In the genomic region with DNA sequence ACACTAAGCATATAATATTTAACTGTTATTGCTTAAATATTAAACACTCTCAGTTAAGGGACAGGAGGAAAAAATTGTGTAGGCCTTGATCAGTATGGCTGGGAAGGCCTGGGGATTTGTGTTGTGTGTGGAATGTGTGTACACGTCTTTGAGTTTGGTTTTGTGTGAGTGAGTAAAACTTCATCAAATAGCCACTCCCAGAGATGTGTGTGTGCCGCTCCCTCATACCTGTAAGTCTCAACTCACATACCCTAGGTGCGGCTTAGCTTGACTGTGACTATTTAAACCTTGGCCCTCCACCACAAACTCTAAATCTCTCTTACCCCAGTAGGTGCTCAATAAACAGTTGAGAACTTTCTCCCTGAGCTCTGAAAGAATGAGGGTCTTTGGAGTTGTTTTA, we compare ENCODE assay signal across 32 cellular contexts.
"Had no signal": no experiment of that assay in that cellular context is flagged by ENCODE, and none has a peak within 500 bp of the region (broad histone marks: within the 10 kb centered on the region; RNA-seq: fewer than 3 reads in every experiment).

No MANE protein-coding gene starts in this region.

- H3K4me3 ChIP-seq: adrenal gland, body of pancreas, breast epithelium, cardiac muscle cell had no signal

- H3K27ac ChIP-seq: adrenal gland, brain microvascular endothelial cell, breast epithelium, cardiac muscle cell, WERI-Rb-1 had no signal

- H3K36me3 ChIP-seq: adrenal gland, brain microvascular endothelial cell, breast epithelium, cardiac muscle cell, WERI-Rb-1 had no signal

- H3K4me1 ChIP-seq: adrenal gland, breast epithelium had no signal

- H3K27me3 ChIP-seq: adrenal gland, body of pancreas, brain microvascular endothelial cell, breast epithelium, cardiac muscle cell had no signal

- H3K9me3 ChIP-seq: adrenal gland, body of pancreas had no signal

- DNase-seq: activated CD4-positive, alpha-beta memory T cell treated with anti-CD3 and anti-CD28 coated beads, Interleukin-2, amount 10 ng/mL, durations not matched to agents 7 days and 5 days; activated CD4-positive, alpha-beta T cell treated with anti-CD3 and anti-CD28 coated beads for 1 hour; activated CD4-positive, alpha-beta T cell treated with anti-CD3 and anti-CD28 coated beads for 36 hours; activated CD4-positive, alpha-beta T cell treated with anti-CD3 and anti-CD28 coated beads for 48 hours; activated CD4-positive, alpha-beta T cell treated with anti-CD3 and anti-CD28 coated beads, Interleukin-2, amount 10 ng/mL, durations not matched to agents 7 days and 5 days; activated CD4-positive, alpha-beta T cell treated with anti-CD3 and anti-CD28 coated beads, Interleukin-2, amount 50 U/mL, for 48 hours; activated CD4-positive, CD25-positive, alpha-beta regulatory T cell; activated CD8-positive, alpha-beta memory T cell treated with anti-CD3 and anti-CD28 coated beads for 24 hours; activated CD8-positive, alpha-beta memory T cell treated with anti-CD3 and anti-CD28 coated beads, Interleukin-2, amount 10 ng/mL, durations not matched to agents 7 days and 5 days; activated CD8-positive, alpha-beta memory T cell treated with anti-CD3 and anti-CD28 coated beads, Interleukin-2, amount 50 U/mL, for 48 hours; activated CD8-positive, alpha-beta T cell treated with anti-CD3 and anti-CD28 coated beads, Interleukin-2, amount 10 ng/mL, durations not matched to agents 7 days and 5 days; activated effector memory CD4-positive, alpha-beta T cell treated with Interleukin-2 at 50 U/mL for 16 hours; activated gamma-delta T cell; activated naive CD4-positive, alpha-beta T cell treated with anti-CD3 and anti-CD28 coated beads, Interleukin-2, amount 10 ng/mL, durations not matched to agents 7 days and 5 days; activated naive CD4-positive, alpha-beta T cell treated with Interleukin-2 at 50 U/mL for 16 hours; activated naive CD8-positive, alpha-beta T cell treated with anti-CD3 and anti-CD28 coated beads for 36 hours; activated T-cell treated with anti-CD3 and anti-CD28 coated beads, Interleukin-2, amount 50 U/mL, for 24 hours; activated T-cell treated with anti-CD3 and anti-CD28 coated beads, Interleukin-2, amount 50 U/mL, for 48 hours; adrenal gland; amniotic stem cell; aorta; body of pancreas; brain microvascular endothelial cell; caudate nucleus; cerebellar nuclear complex; SW 1271; T-helper 1 cell; T-helper 2 cell; T-helper 9 cell; WERI-Rb-1 had no signal
